Comparison of ENCODE assay signal across 28 cellular contexts in the genomic region with DNA sequence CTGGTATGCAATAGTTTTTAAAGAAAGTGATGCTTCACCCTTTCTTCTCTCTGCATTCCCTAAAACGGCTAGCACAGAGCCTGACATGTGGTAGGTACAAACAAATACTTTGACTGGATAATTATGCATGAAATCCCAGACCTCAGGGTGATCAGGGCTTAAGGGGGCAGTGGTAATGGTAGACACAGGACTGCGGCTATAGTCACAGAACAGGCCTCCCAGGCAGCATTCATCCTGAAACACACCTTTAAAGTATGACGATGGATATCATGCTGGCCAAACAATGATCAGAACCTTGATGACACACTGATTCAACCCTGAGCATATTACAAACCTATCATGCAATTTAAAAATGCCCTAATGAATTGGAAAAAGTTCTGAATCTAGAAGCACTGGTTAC.
DNase-seq lines count a peak whose midpoint lies in the region; ATAC-seq, FAIRE-seq and TF ChIP-seq lines count a peak whose summit lies in the region.
"Had no signal": no experiment of that assay in that cellular context is flagged by ENCODE, and none has a peak within 500 bp of the region (broad histone marks: within the 10 kb centered on the region; RNA-seq: fewer than 3 reads in every experiment).

No MANE protein-coding gene starts in this region.

- intact Hi-C loops in dorsolateral prefrontal cortex (cut with DNase I) = no loop called here

- peak overlapping the region in 51 of 59 donors; percentile 1 to 98 (median 82) for H3K27ac ChIP-seq in dorsolateral prefrontal cortex
- H3K27ac ChIP-seq: SJCRH30 had no signal

- peaks cover 83% of the 10 kb centered on the region for H3K4me1 Mint-ChIP-seq in activated CD8-positive, alpha-beta memory T cell treated with anti-CD3 and anti-CD28 coated beads, Interleukin-2, amount 10 ng/mL, durations not matched to agents 7 days and 5 days
- peaks cover 72 to 83% (median 72%) of the 10 kb centered on the region in 3 donors for H3K4me1 Mint-ChIP-seq in IgD-negative memory B cell
- peaks cover 96% of the 10 kb centered on the region for H3K4me1 Mint-ChIP-seq in nephron progenitor cell

- no peak for FAIRE-seq in urothelium cell line (lab: Jason Lieb, UNC)
- FAIRE-seq: bronchial epithelial cell, K562 had no signal

- TF ChIP-seq CTCF in dorsolateral prefrontal cortex (IDR thresholded peaks at IDR 0.05 in 54 of 56, conservative IDR thresholded peaks at IDR 0.05 in 2 of 56; ENCODE audit: low read depth in 1 of 56, partially characterized antibody in 56 of 56) = no peak
- no peak for TF ChIP-seq CTCF in nephron progenitor cell (IDR thresholded peaks at IDR 0.05)

- H3K27me3 Mint-ChIP-seq in activated CD8-positive, alpha-beta memory T cell treated with anti-CD3 and anti-CD28 coated beads, Interleukin-2, amount 10 ng/mL, durations not matched to agents 7 days and 5 days = no peaks in the 10 kb centered on the region
- no peaks in the 10 kb centered on the region for H3K27me3 Mint-ChIP-seq in IgD-negative memory B cell
- peaks cover 8% of the 10 kb centered on the region for H3K27me3 Mint-ChIP-seq in nephron progenitor cell (ENCODE audit: low read depth, poor library complexity)

- H3K4me3 Mint-ChIP-seq in activated CD8-positive, alpha-beta memory T cell treated with anti-CD3 and anti-CD28 coated beads, Interleukin-2, amount 10 ng/mL, durations not matched to agents 7 days and 5 days = no peak overlapping the region
- H3K4me3 Mint-ChIP-seq in IgD-negative memory B cell = peak overlapping the region in 3 of 4 donors; percentile 20 to 95 (median 58)
- peak overlapping the region; percentile 45 for H3K4me3 Mint-ChIP-seq in nephron progenitor cell
- H3K4me3 Mint-ChIP-seq: activated T-cell treated with anti-CD3 and anti-CD28 coated beads, Interleukin-2, amount 50 U/mL, for 4 hours had no signal

- ATAC-seq in activated CD8-positive, alpha-beta memory T cell treated with anti-CD3 and anti-CD28 coated beads, Interleukin-2, amount 10 ng/mL, durations not matched to agents 7 days and 5 days = no peak
- ATAC-seq: activated T-cell treated with anti-CD3 and anti-CD28 coated beads, Interleukin-2, amount 50 U/mL, for 4 hours; gastroesophageal sphincter; HCT116; K562 had no signal

- peak overlapping the region; percentile 30 for H3K27ac Mint-ChIP-seq in activated CD8-positive, alpha-beta memory T cell treated with anti-CD3 and anti-CD28 coated beads, Interleukin-2, amount 10 ng/mL, durations not matched to agents 7 days and 5 days
- peak overlapping the region; percentile 80 to 90 (median 88) for H3K27ac Mint-ChIP-seq in IgD-negative memory B cell
- peak overlapping the region; percentile 96 for H3K27ac Mint-ChIP-seq in nephron progenitor cell

- peaks cover 49% of the 10 kb centered on the region for H3K36me3 Mint-ChIP-seq in activated CD8-positive, alpha-beta memory T cell treated with anti-CD3 and anti-CD28 coated beads, Interleukin-2, amount 10 ng/mL, durations not matched to agents 7 days and 5 days
- peaks cover 11% of the 10 kb centered on the region for H3K36me3 Mint-ChIP-seq in IgD-negative memory B cell
- H3K36me3 Mint-ChIP-seq in nephron progenitor cell (ENCODE audit: low read depth) = peaks cover 14% of the 10 kb centered on the region

- DNase-seq in activated CD8-positive, alpha-beta memory T cell treated with anti-CD3 and anti-CD28 coated beads, Interleukin-2, amount 10 ng/mL, durations not matched to agents 7 days and 5 days = no peak
- no peak for DNase-seq in activated CD8-positive, alpha-beta memory T cell treated with anti-CD3 and anti-CD28 coated beads for 24 hours
- no peak for DNase-seq in dorsolateral prefrontal cortex
- no peak for DNase-seq in nephron progenitor cell
- no peak for DNase-seq in SW480 (ENCODE audit: low spot score)
- DNase-seq in urothelium cell line (ENCODE audit: low spot score) = no peak
- DNase-seq in midbrain (lab: John Stamatoyannopoulos, UW) = no peak
- DNase-seq: activated CD4-positive, alpha-beta T cell treated with anti-CD3 and anti-CD28 coated beads, Interleukin-2, amount 50 U/mL, for 48 hours; activated naive CD4-positive, alpha-beta T cell; activated T-cell treated with anti-CD3 and anti-CD28 coated beads, Interleukin-2, amount 50 U/mL, for 4 hours; anterior cingulate cortex; COR-L47; cortex of kidney; DMS79; GF-D8; hippocampal formation; mesendoderm; NCI-H1105 treated with DMSO at 0.1 percent for 48 hours; NCI-H2029 treated with DMSO at 0.1 percent for 48 hours; NCI-H226; SJCRH30; stomach had no signal

- H3K27me3 ChIP-seq in dorsolateral prefrontal cortex = no peaks in the 10 kb centered on the region
- H3K27me3 ChIP-seq: gastroesophageal sphincter, SJCRH30, stomach, tibial nerve had no signal

- no peak overlapping the region for H3K4me3 ChIP-seq in dorsolateral prefrontal cortex
- H3K4me3 ChIP-seq: gastroesophageal sphincter, K562, SJCRH30, stomach, tibial nerve had no signal

- H3K9me3 Mint-ChIP-seq in activated CD8-positive, alpha-beta memory T cell treated with anti-CD3 and anti-CD28 coated beads, Interleukin-2, amount 10 ng/mL, durations not matched to agents 7 days and 5 days (ENCODE audit: low read depth) = no peaks in the 10 kb centered on the region
- H3K9me3 Mint-ChIP-seq in IgD-negative memory B cell (no peaks in the 10 kb centered on the region), nephron progenitor cell (peaks cover 4% of the 10 kb centered on the region)
- H3K9me3 Mint-ChIP-seq: activated T-cell treated with anti-CD3 and anti-CD28 coated beads, Interleukin-2, amount 50 U/mL, for 4 hours had no signal

- CTCF ChIA-PET in activated CD8-positive, alpha-beta memory T cell treated with anti-CD3 and anti-CD28 coated beads, Interleukin-2, amount 10 ng/mL, durations not matched to agents 7 days and 5 days (lab: Charles Lee) = no interaction called here

Comparison
In these comparisons a context has a peak if more than half of its experiments do, and no peak if none do; other contexts are left out.
1. H3K27ac Mint-ChIP-seq: peak in every context shown above with its lines; median percentile 96 in nephron progenitor cell; 88 in IgD-negative memory B cell; 30 in activated CD8-positive, alpha-beta memory T cell treated with anti-CD3 and anti-CD28 coated beads, Interleukin-2, amount 10 ng/mL, durations not matched to agents 7 days and 5 days.